In genomic region chr3:149314807-149315578, GRCh38 we compare ENCODE assay signal across 12 cellular contexts. TPM values are rescaled to one million over a fixed set of nuclear protein-coding genes. Genes with fewer than 3 reads are reported as not detected.
DNase-seq lines count a peak whose midpoint lies in the region; ATAC-seq and TF ChIP-seq lines count a peak whose summit lies in the region.
"Had no signal": no experiment of that assay in that cellular context is flagged by ENCODE, and none has a peak within 500 bp of the region (broad histone marks: within the 10 kb centered on the region; RNA-seq: fewer than 3 reads in every experiment).

No MANE protein-coding gene starts in this region.

- no peaks in the 10 kb centered on the region for H3K4me1 ChIP-seq in body of pancreas

- H3K27me3 ChIP-seq in body of pancreas, result no peaks in the 10 kb centered on the region

- H3K4me1 Mint-ChIP-seq in stimulated activated naive B cell treated with anti-CD40 and anti-IgM and Interleukin-4, amounts not matched to agents 10 μg/mL and 1 μg/mL and 100 μg/mL, for 72 hours, result no peaks in the 10 kb centered on the region
- H3K4me1 Mint-ChIP-seq: activated naive CD8-positive, alpha-beta T cell treated with anti-CD3 and anti-CD28 coated beads, Interleukin-2, amount 10 ng/mL, durations not matched to agents 7 days and 5 days had no signal

- WGBS in body of pancreas, 2 donors, result 55 to 56% methylated on average over 7 of the region's 7 CpGs

- no peak overlapping the region for H3K4me3 ChIP-seq in body of pancreas

- H3K4me3 Mint-ChIP-seq in stimulated activated naive B cell treated with anti-CD40 and anti-IgM and Interleukin-4, amounts not matched to agents 10 μg/mL and 1 μg/mL and 100 μg/mL, for 72 hours, result no peak overlapping the region
- H3K4me3 Mint-ChIP-seq: activated naive CD8-positive, alpha-beta T cell treated with anti-CD3 and anti-CD28 coated beads, Interleukin-2, amount 10 ng/mL, durations not matched to agents 7 days and 5 days had no signal

- peaks cover 0 to 2% of the 10 kb centered on the region in 2 donors for H3K9me3 Mint-ChIP-seq in stimulated activated naive B cell treated with anti-CD40 and anti-IgM and Interleukin-4, amounts not matched to agents 10 μg/mL and 1 μg/mL and 100 μg/mL, for 72 hours

- intact Hi-C loops in left cardiac atrium (cut with DNase I) (no loop called here), cardiac septum (cut with DNase I) (no loop called here), body of pancreas (cut with DNase I) (no loop called here), left colon (cut with DNase I, micrococcal nuclease) (no loop called here)

- H3K36me3 ChIP-seq in body of pancreas (replicated peaks in 1 of 2; ENCODE audit: insufficient read depth in 1 of 2, low read depth in 2 of 2), result no peaks in the 10 kb centered on the region

- H3K27me3 Mint-ChIP-seq in stimulated activated naive B cell treated with anti-CD40 and anti-IgM and Interleukin-4, amounts not matched to agents 10 μg/mL and 1 μg/mL and 100 μg/mL, for 72 hours, result peaks cover 11 to 14% of the 10 kb centered on the region in 2 donors

- TF ChIP-seq POLR2A in body of pancreas (IDR thresholded peaks at IDR 0.05), result no peak

- ATAC-seq in left cardiac atrium (peak; percentile 12 to 77), body of pancreas (peak; percentile 47), left colon (peak; percentile 50)
- ATAC-seq in stimulated activated naive B cell treated with anti-CD40 and anti-IgM and Interleukin-4, amounts not matched to agents 10 μg/mL and 1 μg/mL and 100 μg/mL, for 72 hours (replicated peaks), result no peak

- H3K9me3 ChIP-seq in body of pancreas, result no peaks in the 10 kb centered on the region

- H3K36me3 Mint-ChIP-seq in stimulated activated naive B cell treated with anti-CD40 and anti-IgM and Interleukin-4, amounts not matched to agents 10 μg/mL and 1 μg/mL and 100 μg/mL, for 72 hours, result no peaks in the 10 kb centered on the region
- H3K36me3 Mint-ChIP-seq: activated naive CD8-positive, alpha-beta T cell treated with anti-CD3 and anti-CD28 coated beads, Interleukin-2, amount 10 ng/mL, durations not matched to agents 7 days and 5 days had no signal

- TF ChIP-seq CTCF in body of pancreas (IDR thresholded peaks at IDR 0.05), result no peak

- DNase-seq in left cardiac atrium, result no peak
- DNase-seq in cardiac septum (ENCODE audit: low spot score), result no peak
- DNase-seq in body of pancreas, result no peak
- no peak for DNase-seq in left colon
- DNase-seq in activated CD4-positive, alpha-beta T cell treated with anti-CD3 and anti-CD28 coated beads, Interleukin-2, amount 50 U/mL, for 48 hours, result no peak
- DNase-seq in NCI-H1694 treated with DMSO at 0.1 percent for 48 hours (lab: John Stamatoyannopoulos, UW), result no peak
- no peak for DNase-seq in NCI-H2029 (lab: John Stamatoyannopoulos, UW)
- DNase-seq in stimulated activated naive B cell treated with anti-CD40 and anti-IgM and Interleukin-4, amounts not matched to agents 10 μg/mL and 1 μg/mL and 100 μg/mL, for 72 hours, result no peak
- DNase-seq: activated CD4-positive, alpha-beta T cell treated with anti-CD3 and anti-CD28 coated beads, Interleukin-2, amount 50 U/mL, for 4 hours; activated naive CD8-positive, alpha-beta T cell treated with anti-CD3 and anti-CD28 coated beads, Interleukin-2, amount 10 ng/mL, durations not matched to agents 7 days and 5 days; erythroblast; substantia nigra had no signal

- peak overlapping the region in 2 of 4 donors; percentile 36 to 41 for H3K27ac ChIP-seq in body of pancreas

- H3K27ac Mint-ChIP-seq in stimulated activated naive B cell treated with anti-CD40 and anti-IgM and Interleukin-4, amounts not matched to agents 10 μg/mL and 1 μg/mL and 100 μg/mL, for 72 hours, result no peak overlapping the region
- H3K27ac Mint-ChIP-seq: activated naive CD8-positive, alpha-beta T cell treated with anti-CD3 and anti-CD28 coated beads, Interleukin-2, amount 10 ng/mL, durations not matched to agents 7 days and 5 days had no signal

RNA-seq across cellular contexts. Expression of gene TM4SF18, which starts 18.4 kb away (rescaled TPM):
- total RNA-seq in left cardiac atrium (10 to 100 TPM; 12.5 to 13.2 TPM), cardiac septum (4.1 TPM), body of pancreas (10 to 100 TPM in 1 of 2 donors, 1 to 10 TPM in 1; 7.9 to 13.2 TPM), left colon (1 to 10 TPM in 1 of 2 donors, under 1 TPM in 1; 0.95 to 2.0 TPM)
- total RNA-seq: activated naive CD8-positive, alpha-beta T cell treated with anti-CD3 and anti-CD28 coated beads, Interleukin-2, amount 10 ng/mL, durations not matched to agents 7 days and 5 days had no signal

Comparison
In these comparisons a context has a peak if more than half of its experiments do, and no peak if none do; other contexts are left out.
1. ATAC-seq: peak in left cardiac atrium (2 of 2), body of pancreas (single experiment) and left colon (single experiment); none in stimulated activated naive B cell treated with anti-CD40 and anti-IgM and Interleukin-4, amounts not matched to agents 10 μg/mL and 1 μg/mL and 100 μg/mL, for 72 hours (0 of 2).